In the genomic region with DNA sequence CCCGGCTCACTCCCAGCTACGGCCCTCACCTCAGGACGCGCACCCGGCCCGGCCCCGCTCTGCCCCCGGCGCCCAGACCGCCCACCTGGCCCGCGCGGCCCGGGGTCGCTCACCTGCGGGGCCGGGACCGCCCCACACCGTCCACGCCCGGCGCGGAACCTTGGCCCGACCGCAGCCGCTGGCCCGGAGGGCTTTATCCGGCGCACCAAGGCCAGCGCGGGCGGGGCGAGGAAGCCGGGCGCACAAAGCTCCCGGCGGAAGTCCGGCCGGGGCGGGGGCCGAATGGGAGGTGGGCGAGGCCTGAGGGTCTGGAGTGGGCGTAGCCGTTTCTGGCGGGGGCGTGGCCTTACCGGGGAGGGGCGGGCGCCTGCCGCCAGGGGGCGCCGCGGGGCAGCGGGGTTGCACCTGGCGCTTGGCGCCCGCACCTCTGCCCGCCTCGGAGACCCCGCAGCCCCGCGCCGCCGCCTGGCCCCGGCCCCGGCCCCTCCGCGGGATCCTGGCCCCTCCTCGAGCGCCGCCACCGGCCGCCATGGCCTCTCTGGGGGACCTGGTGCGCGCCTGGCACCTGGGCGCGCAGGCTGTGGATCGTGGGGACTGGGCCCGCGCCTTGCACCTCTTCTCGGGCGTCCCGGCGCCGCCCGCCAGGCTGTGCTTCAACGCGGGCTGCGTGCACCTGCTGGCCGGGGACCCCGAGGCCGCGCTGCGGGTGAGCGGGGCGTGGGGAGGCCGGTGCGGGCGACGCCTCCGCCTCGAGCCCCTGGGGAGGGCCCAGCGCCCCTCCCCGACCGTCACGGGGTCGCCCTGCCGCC, we compare ENCODE assay signal across 8 cellular contexts. TPM values are rescaled to one million over a fixed set of nuclear protein-coding genes. Genes with fewer than 3 reads are reported as not detected.
DNase-seq lines count a peak whose midpoint lies in the region; FAIRE-seq and TF ChIP-seq lines count a peak whose summit lies in the region.

A gene with protein sequence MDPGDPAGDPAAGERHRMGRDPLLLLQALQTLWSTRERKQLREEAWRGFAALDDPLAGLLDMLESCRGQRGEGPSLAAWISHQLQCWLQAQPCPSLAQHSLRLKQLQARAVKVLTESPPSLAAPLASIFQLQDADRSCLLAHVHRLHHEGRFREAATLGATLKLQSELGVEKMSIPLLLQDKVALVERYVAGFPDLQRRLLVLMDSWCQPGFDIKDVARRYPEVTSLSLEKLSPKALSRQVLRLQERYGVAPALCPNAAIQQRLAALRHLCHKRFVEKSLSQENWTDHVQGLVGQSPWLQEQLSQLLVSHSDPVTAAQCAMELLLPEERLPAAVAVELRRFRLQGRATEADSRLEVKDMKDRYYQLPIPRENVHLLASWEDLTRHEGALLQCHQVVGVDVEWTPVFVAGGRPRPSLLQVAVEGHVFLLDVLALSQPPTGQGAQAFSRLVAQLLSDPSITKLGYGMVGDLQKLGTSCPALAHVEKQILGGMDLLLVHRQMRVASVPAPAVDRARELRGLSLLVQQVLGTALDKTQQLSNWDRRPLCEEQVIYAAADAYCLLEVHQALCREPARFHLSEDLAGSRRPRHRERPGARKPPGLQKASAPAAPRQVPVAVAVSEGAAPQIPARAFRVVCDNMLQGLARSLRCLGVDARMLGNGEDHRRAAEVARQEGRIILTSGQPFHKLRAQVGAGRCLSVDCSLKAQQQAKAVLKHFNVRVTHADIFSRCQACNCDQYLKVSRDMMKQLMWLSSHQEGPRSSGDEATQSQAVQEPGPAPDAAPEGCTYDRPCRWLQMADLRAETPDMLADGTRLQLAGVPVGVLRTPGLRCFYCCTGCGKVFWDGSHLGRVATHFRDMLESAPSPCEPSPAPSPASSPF (minus strand): TSS at position 162 of the 809 bp plus-strand sequence. CDS start 27,805 bp downstream, outside the sequence.
A gene with protein sequence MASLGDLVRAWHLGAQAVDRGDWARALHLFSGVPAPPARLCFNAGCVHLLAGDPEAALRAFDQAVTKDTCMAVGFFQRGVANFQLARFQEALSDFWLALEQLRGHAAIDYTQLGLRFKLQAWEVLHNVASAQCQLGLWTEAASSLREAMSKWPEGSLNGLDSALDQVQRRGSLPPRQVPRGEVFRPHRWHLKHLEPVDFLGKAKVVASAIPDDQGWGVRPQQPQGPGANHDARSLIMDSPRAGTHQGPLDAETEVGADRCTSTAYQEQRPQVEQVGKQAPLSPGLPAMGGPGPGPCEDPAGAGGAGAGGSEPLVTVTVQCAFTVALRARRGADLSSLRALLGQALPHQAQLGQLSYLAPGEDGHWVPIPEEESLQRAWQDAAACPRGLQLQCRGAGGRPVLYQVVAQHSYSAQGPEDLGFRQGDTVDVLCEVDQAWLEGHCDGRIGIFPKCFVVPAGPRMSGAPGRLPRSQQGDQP (plus strand): TSS at position 393 of the 809 bp plus-strand sequence. CDS start 137 bp downstream, at position 530.

- H3K14ac ChIP-seq in neuronal stem cell (ENCODE audit: low read length): peak within 1 kb of the TSS; percentile 71

- H3K9ac ChIP-seq in ES-I3 (ENCODE audit: low read depth, low read length) (peak within 1 kb of the TSS; percentile 93), neuronal stem cell (ENCODE audit: low read depth, low read length, poor library complexity) (peak within 1 kb of the TSS; percentile 88)

- H3K4me2 ChIP-seq in neuronal stem cell (ENCODE audit: insufficient read depth, low read length, poor library complexity, severe bottlenecking): peak within 1 kb of the TSS; percentile 91

- peak within 1 kb of the TSS; percentile 98 for H3K23ac ChIP-seq in neuronal stem cell (ENCODE audit: low read depth, low read length, poor library complexity)

- no peak within 1 kb of the TSS for H2BK120ac ChIP-seq in neuronal stem cell (ENCODE audit: low read depth, low read length)

- no peak within 1 kb of the TSS for H3K27ac ChIP-seq in neuronal stem cell (replicated peaks; ENCODE audit: low read length)

- H3K4ac ChIP-seq in neuronal stem cell (ENCODE audit: low read length): peak within 1 kb of the TSS; percentile 95

- FAIRE-seq in H54 (lab: Jason Lieb, UNC): peak; percentile 65

- H3K9me3 ChIP-seq in ES-I3 (ENCODE audit: control insufficient read depth, insufficient read depth, low read length): no peaks in the 10 kb centered on the region
- peaks cover 0 to 1% of the 10 kb centered on the region in 2 donors for H3K9me3 ChIP-seq in neuronal stem cell (replicated peaks in 1 of 2; ENCODE audit: control insufficient read depth in 2 of 2, insufficient read depth in 1 of 2, low read depth in 1 of 2, low read length in 2 of 2)

- no peak within 1 kb of the TSS for H4K91ac ChIP-seq in neuronal stem cell (ENCODE audit: low read depth, low read length, poor library complexity)

- H2AFZ ChIP-seq in neuronal stem cell (ENCODE audit: low read length): peak within 1 kb of the TSS; percentile 98

- peaks cover 0 to 15% (median 2%) of the 10 kb centered on the region in 3 experiments for H3K27me3 ChIP-seq in neuronal stem cell (ENCODE audit: control insufficient read depth in 3 of 3, insufficient read depth in 3 of 3, low read depth in 1 of 3, low read length in 3 of 3)

- peak within 1 kb of the TSS; percentile 89 for H2BK15ac ChIP-seq in neuronal stem cell (ENCODE audit: low read length)

- H2AK5ac ChIP-seq in neuronal stem cell (ENCODE audit: low read depth, low read length): peak within 1 kb of the TSS; percentile 99

- peak within 1 kb of the TSS; percentile 59 for H2BK5ac ChIP-seq in neuronal stem cell (ENCODE audit: low read length)

- H3K4me1 ChIP-seq in ES-I3 (ENCODE audit: insufficient read depth, low read length) (no peaks in the 10 kb centered on the region; the same call in 1 of the 2 replicates), neuronal stem cell (ENCODE audit: control insufficient read depth in 2 of 2, insufficient read depth in 1 of 2, low read depth in 1 of 2, low read length in 2 of 2) (peaks cover 3 to 7% of the 10 kb centered on the region in 2 donors)

- H3K4me3 ChIP-seq in neuronal stem cell (ENCODE audit: low read length in 2 of 2): peak within 1 kb of the TSS; percentile 88 to 95

- H4K8ac ChIP-seq in neuronal stem cell (ENCODE audit: low read depth, low read length): peak within 1 kb of the TSS; percentile 92

- H3K18ac ChIP-seq in neuronal stem cell (ENCODE audit: low read length): peak within 1 kb of the TSS; percentile 98

- no peaks in the 10 kb centered on the region for H3K36me3 ChIP-seq in ES-I3 (ENCODE audit: insufficient read depth, low read length)
- peaks cover 0 to 7% of the 10 kb centered on the region in 2 donors for H3K36me3 ChIP-seq in neuronal stem cell (replicated peaks in 1 of 2; ENCODE audit: control insufficient read depth in 2 of 2, insufficient read depth in 2 of 2, low read length in 2 of 2)

- WGBS in neuronal stem cell (ENCODE audit: extremely low coverage in 2 of 2, insufficient read length in 2 of 2, insufficient replicate concordance in 1 of 2), 2 donors: no CpG with 5 or more reads among the region's 108 CpGs

- no peaks in the 10 kb centered on the region for H3K79me1 ChIP-seq in neuronal stem cell (ENCODE audit: low read depth, low read length)

- TF ChIP-seq POLR2A in H54 (IDR thresholded peaks at IDR 0.05; ENCODE audit: low read depth, low read length): peak; percentile 55; the same call in 1 of the 2 replicates

- H2BK12ac ChIP-seq in neuronal stem cell (ENCODE audit: low read length): peak within 1 kb of the TSS; percentile 94

- DNase-seq in H54 (ENCODE audit: insufficient read length, low spot score) (peak; percentile 93), LoVo (ENCODE audit: low spot score) (peak; percentile 94), SHP77 (lab: John Stamatoyannopoulos, UW) (peak; percentile 83 to 94), activated gamma-delta T cell treated with Interleukin-2 at 50 U/mL for 16 hours (peak; percentile 95), foreskin melanocyte (peak; percentile 63), neuronal stem cell (ENCODE audit: low spot score) (peak; percentile 92), stromal cell of bone marrow (ENCODE audit: low read depth) (peak; percentile 78)

RNA-seq across cellular contexts. Expression of the first gene that starts in this region (rescaled TPM):
- 21.1 TPM for polyA plus RNA-seq in neuronal stem cell (2013, experiment 1 of 2)
- polyA plus RNA-seq in neuronal stem cell (2013, experiment 2 of 2): 19.9 TPM

RNA-seq across cellular contexts. Expression of the second gene that starts in this region (rescaled TPM):
- 0.61 TPM for polyA plus RNA-seq in neuronal stem cell (2013, experiment 1 of 2)
- 0.64 TPM for polyA plus RNA-seq in neuronal stem cell (2013, experiment 2 of 2)
